ENCODE assay signal across 25 cellular contexts in genomic region chr5:175687231-175687701, GRCh38. TPM values are rescaled to one million over a fixed set of nuclear protein-coding genes. Genes with fewer than 3 reads are reported as not detected.
DNase-seq lines count a peak whose midpoint lies in the region; ATAC-seq and TF ChIP-seq lines count a peak whose summit lies in the region.
"Had no signal": no experiment of that assay in that cellular context is flagged by ENCODE, and none has a peak within 500 bp of the region (broad histone marks: within the 10 kb centered on the region; RNA-seq: fewer than 3 reads in every experiment).

No MANE protein-coding gene starts in this region.

- H3K4me2 ChIP-seq in osteoblast (ENCODE audit: insufficient read depth, low read length) = no peak overlapping the region

- DNase-seq in activated T-cell treated with anti-CD3 and anti-CD28 coated beads, Interleukin-2, amount 50 U/mL, for 24 hours = no peak
- no peak for DNase-seq in activated T-cell treated with anti-CD3 and anti-CD28 coated beads for 4 hours
- DNase-seq in heart right ventricle = peak; percentile 82 to 86
- DNase-seq in osteoblast (ENCODE audit: insufficient read length, low spot score, missing footprints) = peak; percentile 51
- no peak for DNase-seq in naive thymus-derived CD4-positive, alpha-beta T cell
- DNase-seq in NCI-H748 (lab: John Stamatoyannopoulos, UW; ENCODE audit: unreplicated experiment) = no peak
- no peak for DNase-seq in ascending aorta (ENCODE audit: low spot score in 2 of 2)
- DNase-seq: activated CD4-positive, alpha-beta memory T cell treated with anti-CD3 and anti-CD28 coated beads, Interleukin-2, amount 10 ng/mL, durations not matched to agents 7 days and 5 days; activated gamma-delta T cell; DMS53; GDM1; mammary epithelial cell; NCI-H1092; NCI-H2029 treated with DMSO at 0.1 percent for 48 hours; NCI-H2227 treated with DMSO at 0.1 percent for 48 hours; NCI-H774; OCI-M1; stimulated activated naive CD8-positive, alpha-beta T cell treated with anti-CD3 and anti-CD28 coated beads, Interleukin-15, amount 100 ng/mL, for 72 hours; T1000; trophoblast cell had no signal

- WGBS in heart right ventricle, 2 donors = 28 to 33% methylated on average over 14 of the region's 14 CpGs

- ATAC-seq in heart right ventricle (peak; percentile 81 to 95 (median 92)), HG03565 (IDR thresholded peaks at IDR 0.05; ENCODE audit: unreplicated experiment) (no peak)
- no peak for ATAC-seq in naive thymus-derived CD4-positive, alpha-beta T cell
- ATAC-seq: stimulated activated naive CD8-positive, alpha-beta T cell treated with anti-CD3 and anti-CD28 coated beads, Interleukin-15, amount 100 ng/mL, for 72 hours had no signal

- H3K79me2 ChIP-seq in osteoblast (ENCODE audit: insufficient read depth, low read length) = no peaks in the 10 kb centered on the region

- TF ChIP-seq CTCF in heart right ventricle (IDR thresholded peaks at IDR 0.05) (no peak), osteoblast (IDR thresholded peaks at IDR 0.05; ENCODE audit: extremely low read depth, low read depth, low read length) (no peak), ascending aorta (IDR thresholded peaks at IDR 0.05) (no peak)

- H3K4me3 ChIP-seq in heart right ventricle (no peak overlapping the region), osteoblast (ENCODE audit: insufficient read depth, low read length) (no peak overlapping the region), ascending aorta (no peak overlapping the region)
- H3K4me3 ChIP-seq in naive thymus-derived CD4-positive, alpha-beta T cell (ENCODE audit: low read length) = no peak overlapping the region
- H3K4me3 ChIP-seq: adrenal gland, ovary had no signal

- H3K36me3 ChIP-seq in heart right ventricle (peaks cover 0 to 42% (median 3%) of the 10 kb centered on the region in 9 donors), osteoblast (ENCODE audit: insufficient read depth, low read length) (no peaks in the 10 kb centered on the region), ascending aorta (no peaks in the 10 kb centered on the region)
- H3K36me3 ChIP-seq in naive thymus-derived CD4-positive, alpha-beta T cell (ENCODE audit: control insufficient read depth in 2 of 3, insufficient read depth in 3 of 3, low read length in 3 of 3) = peaks cover 0 to 59% (median 12%) of the 10 kb centered on the region in 3 experiments
- H3K36me3 ChIP-seq: adrenal gland, ovary had no signal

- H3K9me3 ChIP-seq in heart right ventricle (no peaks in the 10 kb centered on the region), osteoblast (ENCODE audit: low read depth, low read length) (no peaks in the 10 kb centered on the region), ascending aorta (no peaks in the 10 kb centered on the region)
- H3K9me3 ChIP-seq in naive thymus-derived CD4-positive, alpha-beta T cell (ENCODE audit: control insufficient read depth in 2 of 3, low read length in 3 of 3) = no peaks in the 10 kb centered on the region
- H3K9me3 ChIP-seq: adrenal gland, ovary had no signal

- peaks cover 89% of the 10 kb centered on the region for H3K36me3 Mint-ChIP-seq in activated T-cell treated with anti-CD3 and anti-CD28 coated beads, Interleukin-2, amount 50 U/mL, for 24 hours (ENCODE audit: low read depth)
- H3K36me3 Mint-ChIP-seq in naive thymus-derived CD4-positive, alpha-beta T cell = peaks cover 12 to 37% (median 33%) of the 10 kb centered on the region in 5 donors

- no peak overlapping the region for H3K4me3 Mint-ChIP-seq in activated T-cell treated with anti-CD3 and anti-CD28 coated beads, Interleukin-2, amount 50 U/mL, for 24 hours
- H3K4me3 Mint-ChIP-seq in naive thymus-derived CD4-positive, alpha-beta T cell = no peak overlapping the region
- H3K4me3 Mint-ChIP-seq: activated CD4-positive, alpha-beta memory T cell treated with anti-CD3 and anti-CD28 coated beads, Interleukin-2, amount 10 ng/mL, durations not matched to agents 7 days and 5 days; stimulated activated naive CD8-positive, alpha-beta T cell treated with anti-CD3 and anti-CD28 coated beads, Interleukin-15, amount 100 ng/mL, for 72 hours had no signal

- H3K27ac ChIP-seq in heart right ventricle (peak overlapping the region; percentile 67 to 91 (median 82)), osteoblast (ENCODE audit: low read depth, low read length) (no peak overlapping the region), ascending aorta (peak overlapping the region in 1 of 2 donors; percentile 40)
- H3K27ac ChIP-seq in naive thymus-derived CD4-positive, alpha-beta T cell (ENCODE audit: low read depth, low read length) = no peak overlapping the region
- H3K27ac ChIP-seq: adrenal gland, ovary had no signal

- H3K4me1 ChIP-seq in heart right ventricle (peaks cover 7 to 79% (median 51%) of the 10 kb centered on the region in 9 donors), osteoblast (ENCODE audit: insufficient read depth, low read length) (no peaks in the 10 kb centered on the region), ascending aorta (peaks cover 14 to 15% of the 10 kb centered on the region in 2 donors)
- peaks cover 0 to 18% of the 10 kb centered on the region in 2 donors for H3K4me1 ChIP-seq in naive thymus-derived CD4-positive, alpha-beta T cell (ENCODE audit: control insufficient read depth in 2 of 2, insufficient read depth in 2 of 2, low read length in 2 of 2)

- H4K20me1 ChIP-seq in osteoblast (ENCODE audit: insufficient read depth, low read length) = no peaks in the 10 kb centered on the region

- peak overlapping the region; percentile 38 for H3K27ac Mint-ChIP-seq in activated T-cell treated with anti-CD3 and anti-CD28 coated beads, Interleukin-2, amount 50 U/mL, for 24 hours
- peak overlapping the region in 1 of 9 donors; percentile 32 for H3K27ac Mint-ChIP-seq in naive thymus-derived CD4-positive, alpha-beta T cell
- H3K27ac Mint-ChIP-seq: activated CD4-positive, alpha-beta memory T cell treated with anti-CD3 and anti-CD28 coated beads, Interleukin-2, amount 10 ng/mL, durations not matched to agents 7 days and 5 days had no signal

- H3K27me3 Mint-ChIP-seq in activated T-cell treated with anti-CD3 and anti-CD28 coated beads, Interleukin-2, amount 50 U/mL, for 24 hours = no peaks in the 10 kb centered on the region
- H3K27me3 Mint-ChIP-seq in naive thymus-derived CD4-positive, alpha-beta T cell = no peaks in the 10 kb centered on the region
- H3K27me3 Mint-ChIP-seq: activated CD4-positive, alpha-beta memory T cell treated with anti-CD3 and anti-CD28 coated beads, Interleukin-2, amount 10 ng/mL, durations not matched to agents 7 days and 5 days; stimulated activated naive CD8-positive, alpha-beta T cell treated with anti-CD3 and anti-CD28 coated beads, Interleukin-15, amount 100 ng/mL, for 72 hours had no signal

- intact Hi-C loops in heart right ventricle (cut with DNase I) (loop anchor here in 3 of 10 donors (1.0 to 10.0 kb wide), 3 partner anchors 88 to 114 kb away; no protein-coding TSS in a partner anchor), ascending aorta (cut with DNase I) (no loop called here)
- intact Hi-C loops in naive thymus-derived CD4-positive, alpha-beta T cell (cut with micrococcal nuclease) = no loop called here

- H3K27me3 ChIP-seq in heart right ventricle (no peaks in the 10 kb centered on the region), osteoblast (ENCODE audit: insufficient read depth, low read length) (no peaks in the 10 kb centered on the region), ascending aorta (no peaks in the 10 kb centered on the region)
- no peaks in the 10 kb centered on the region for H3K27me3 ChIP-seq in naive thymus-derived CD4-positive, alpha-beta T cell (ENCODE audit: control insufficient read depth in 2 of 2, insufficient read depth in 2 of 2, low read length in 2 of 2)
- H3K27me3 ChIP-seq: adrenal gland, ovary had no signal

- H2AFZ ChIP-seq in osteoblast (ENCODE audit: low read length) = no peak overlapping the region

- peaks cover 38% of the 10 kb centered on the region for H3K4me1 Mint-ChIP-seq in activated T-cell treated with anti-CD3 and anti-CD28 coated beads, Interleukin-2, amount 50 U/mL, for 24 hours (ENCODE audit: low read depth)
- H3K4me1 Mint-ChIP-seq in naive thymus-derived CD4-positive, alpha-beta T cell = peaks cover 33 to 83% (median 58%) of the 10 kb centered on the region in 7 donors
- H3K4me1 Mint-ChIP-seq: activated CD4-positive, alpha-beta memory T cell treated with anti-CD3 and anti-CD28 coated beads, Interleukin-2, amount 10 ng/mL, durations not matched to agents 7 days and 5 days had no signal

- H3K9me3 Mint-ChIP-seq in activated T-cell treated with anti-CD3 and anti-CD28 coated beads, Interleukin-2, amount 50 U/mL, for 24 hours = no peaks in the 10 kb centered on the region
- no peaks in the 10 kb centered on the region for H3K9me3 Mint-ChIP-seq in naive thymus-derived CD4-positive, alpha-beta T cell
- H3K9me3 Mint-ChIP-seq: activated CD4-positive, alpha-beta memory T cell treated with anti-CD3 and anti-CD28 coated beads, Interleukin-2, amount 10 ng/mL, durations not matched to agents 7 days and 5 days; stimulated activated naive CD8-positive, alpha-beta T cell treated with anti-CD3 and anti-CD28 coated beads, Interleukin-15, amount 100 ng/mL, for 72 hours had no signal

- CTCF ChIA-PET in naive thymus-derived CD4-positive, alpha-beta T cell (lab: Charles Lee) = interaction anchor here (1.2 to 1.3 kb wide), 2 partner anchors 28 to 155 kb away, joined by 3 read pairs; no protein-coding TSS in a partner anchor

- POLR2A ChIA-PET in naive thymus-derived CD4-positive, alpha-beta T cell (lab: Charles Lee) = no interaction called here

RNA-seq across cellular contexts. Expression of gene HRH2, which starts 29.4 kb away (rescaled TPM):
- total RNA-seq in heart right ventricle (10 to 100 TPM; 36.5 to 78.7 (median 52.8) TPM), osteoblast (0.36 and 0.59 TPM in 2 replicates), ascending aorta (7.5 TPM)
- polyA plus RNA-seq in heart right ventricle = 10 to 100 TPM; 12.2 to 24.8 TPM
- 10 to 100 TPM in 3 of 5 experiments, 1 to 10 TPM in 2; 5.6 to 26.3 (median 12.9) TPM for total RNA-seq in naive thymus-derived CD4-positive, alpha-beta T cell
- 1 to 10 TPM; 5.0 to 8.0 TPM for polyA plus RNA-seq in naive thymus-derived CD4-positive, alpha-beta T cell
- total RNA-seq: endothelial cell of umbilical vein, mammary epithelial cell, myocyte had no signal
- polyA plus RNA-seq: endothelial cell of umbilical vein had no signal

Comparison
In these comparisons a context has a peak if more than half of its experiments do, and no peak if none do; other contexts are left out.
1. DNase-seq: peak in heart right ventricle (2 of 2) and osteoblast (single experiment); none in activated T-cell treated with anti-CD3 and anti-CD28 coated beads, Interleukin-2, amount 50 U/mL, for 24 hours (single experiment), activated T-cell treated with anti-CD3 and anti-CD28 coated beads for 4 hours (single experiment), naive thymus-derived CD4-positive, alpha-beta T cell (0 of 9), NCI-H748 (single experiment) and ascending aorta (0 of 2).
2. ATAC-seq: peak in heart right ventricle (8 of 8); none in naive thymus-derived CD4-positive, alpha-beta T cell (single experiment) and HG03565 (single experiment).
3. H3K27ac ChIP-seq: peak in heart right ventricle (10 of 10); none in osteoblast (single experiment) and naive thymus-derived CD4-positive, alpha-beta T cell (single experiment).